8 cellular contexts compared by ENCODE assay signal in genomic region chrX:48598645-48599044, GRCh38. TPM values are rescaled to one million over a fixed set of nuclear protein-coding genes. Genes with fewer than 3 reads are reported as not detected.
A peak's percentile ranks its signal among the peaks of the same experiment; 100 is the strongest.
DNase-seq lines count a peak whose midpoint lies in the region; ATAC-seq and TF ChIP-seq lines count a peak whose summit lies in the region.

No MANE protein-coding gene starts in this region.

- H3K9me3 ChIP-seq in A673 (ENCODE audit: low read depth, low read length, poor library complexity, severe bottlenecking): no peaks in the 10 kb centered on the region
- H3K9me3 ChIP-seq in colonic mucosa: no peaks in the 10 kb centered on the region

- peak overlapping the region in 1 of 2 donors; percentile 81 for H3K9ac ChIP-seq in colonic mucosa (ENCODE audit: low read depth in 2 of 2, low read length in 2 of 2)

- H3K36me3 ChIP-seq in A673 (ENCODE audit: insufficient read depth, low read length, poor library complexity, severe bottlenecking) (peaks cover 20% of the 10 kb centered on the region), colonic mucosa (no peaks in the 10 kb centered on the region)

- H3K27me3 ChIP-seq in A673 (replicated peaks; ENCODE audit: insufficient read depth, low read depth, low read length, poor library complexity): no peaks in the 10 kb centered on the region
- no peaks in the 10 kb centered on the region for H3K27me3 ChIP-seq in colonic mucosa

- H3K27ac Mint-ChIP-seq in nephron progenitor cell: no peak overlapping the region

- H3K9me3 Mint-ChIP-seq in nephron progenitor cell: peaks cover 57% of the 10 kb centered on the region

- peaks cover 6% of the 10 kb centered on the region for H3K27me3 Mint-ChIP-seq in nephron progenitor cell (ENCODE audit: low read depth, poor library complexity)

- intact Hi-C loops in A673 (cut with micrococcal nuclease; ENCODE audit: unreplicated experiment) (loop anchor here (5.0 kb wide), 1 partner anchor 319 kb away; the partner anchor contains the start of gene PIM2), colonic mucosa (cut with DNase I) (no loop called here)

- POLR2A ChIA-PET in A673 (lab: Charles Lee; ENCODE audit: low non-redundant PET): interaction anchor here (0.5 kb wide), 1 partner anchor 72 kb away, joined by 8 read pairs; no protein-coding TSS in a partner anchor

- peak overlapping the region; percentile 97 for H3K4me3 Mint-ChIP-seq in nephron progenitor cell

- CTCF ChIA-PET in A673 (lab: Charles Lee): no interaction called here

- ATAC-seq in GM21447 (IDR thresholded peaks at IDR 0.05; ENCODE audit: unreplicated experiment) (no peak), HG02970 (IDR thresholded peaks at IDR 0.05; ENCODE audit: low FRiP score, unreplicated experiment) (no peak)

- H3K4me1 Mint-ChIP-seq in nephron progenitor cell: peaks cover 13% of the 10 kb centered on the region

- peaks cover 9% of the 10 kb centered on the region for H3K36me3 Mint-ChIP-seq in nephron progenitor cell (ENCODE audit: low read depth)

- H3K4me3 ChIP-seq in A673 (ENCODE audit: low read depth, low read length, poor library complexity, severe bottlenecking): peak overlapping the region; percentile 69
- peak overlapping the region; percentile 79 for H3K4me3 ChIP-seq in LNCaP clone FGC (ENCODE audit: low read depth, low read length)
- H3K4me3 ChIP-seq in choroid plexus epithelial cell (ENCODE audit: low read depth, low read length): peak overlapping the region; percentile 68
- H3K4me3 ChIP-seq in colonic mucosa: no peak overlapping the region

- H3K4me1 ChIP-seq in A673 (ENCODE audit: insufficient read depth, low read length, poor library complexity, severe bottlenecking) (no peaks in the 10 kb centered on the region), colonic mucosa (no peaks in the 10 kb centered on the region)

- H3K27ac ChIP-seq in A673 (ENCODE audit: low read depth, low read length, poor library complexity, severe bottlenecking): no peak overlapping the region
- no peak overlapping the region for H3K27ac ChIP-seq in colonic mucosa

- BruUV-seq in A673 (replicated peaks; lab: Mats Ljungman, UMichigan): no TSS peak

- no peak for DNase-seq in A673 (ENCODE audit: low spot score)
- no peak for DNase-seq in LNCaP clone FGC (ENCODE audit: low read depth)
- DNase-seq in choroid plexus epithelial cell (ENCODE audit: low read depth): no peak
- DNase-seq in nephron progenitor cell: no peak
- no peak for DNase-seq in colonic mucosa
- no peak for DNase-seq in NCI-H446 treated with DMSO at 0.1 percent for 48 hours (lab: John Stamatoyannopoulos, UW)

- TF ChIP-seq CTCF in A673 (conservative IDR thresholded peaks at IDR 0.05; ENCODE audit: low read depth, low read length) (no peak), LNCaP clone FGC (IDR thresholded peaks at IDR 0.05; ENCODE audit: control insufficient read depth, extremely low read depth, insufficient read depth) (no peak), choroid plexus epithelial cell (conservative IDR thresholded peaks at IDR 0.05; ENCODE audit: low read depth, low read length) (no peak), nephron progenitor cell (IDR thresholded peaks at IDR 0.05) (no peak), colonic mucosa (IDR thresholded peaks at IDR 0.05) (no peak)

RNA-seq across cellular contexts. Expression of gene WDR13, which starts 1.4 kb away (rescaled TPM):
- total RNA-seq in A673 (2021): 48.1 and 58.7 TPM in 2 replicates
- 100 to 1,000 TPM in 1 of 2 donors, 10 to 100 TPM in 1; 90.4 to 121 TPM for total RNA-seq in colonic mucosa

RNA-seq across cellular contexts. Expression of gene RBM3, which starts 24.4 kb away (rescaled TPM):
- total RNA-seq in A673 (2021) (259 and 260 TPM in 2 replicates), colonic mucosa (100 to 1,000 TPM in 1 of 2 donors, 10 to 100 TPM in 1; 92.1 to 175 TPM)

RNA-seq across cellular contexts. Expression of gene TBC1D25, which starts 59.1 kb away (rescaled TPM):
- total RNA-seq in A673 (2021): 10.8 and 15.0 TPM in 2 replicates
- 10 to 100 TPM in 1 of 2 donors, 1 to 10 TPM in 1; 8.1 to 11.6 TPM for total RNA-seq in colonic mucosa
